In genomic region chr19:13885826-13886365, GRCh38 we compare ENCODE assay signal across 18 cellular contexts. TPM values are rescaled to one million over a fixed set of nuclear protein-coding genes. Genes with fewer than 3 reads are reported as not detected.
DNase-seq lines count a peak whose midpoint lies in the region; ATAC-seq and TF ChIP-seq lines count a peak whose summit lies in the region.
"Had no signal": no experiment of that assay in that cellular context is flagged by ENCODE, and none has a peak within 500 bp of the region (broad histone marks: within the 10 kb centered on the region; RNA-seq: fewer than 3 reads in every experiment).

No MANE protein-coding gene starts in this region.

- ATAC-seq in SK-N-SH treated with all-trans-retinoic acid at 6 μM for 48 hours (no peak), natural killer cell (peak in 2 of 3 donors; percentile 4 to 12), GM23338 (no peak)
- no peak for ATAC-seq in central memory CD8-positive, alpha-beta T cell (replicated peaks; ENCODE audit: extremely low read depth, poor library complexity, severe bottlenecking)
- ATAC-seq: Panc1 had no signal

- peak overlapping the region; percentile 70 for H3K4me3 Mint-ChIP-seq in central memory CD8-positive, alpha-beta T cell
- H3K4me3 Mint-ChIP-seq in natural killer cell: peak overlapping the region; percentile 78
- no peak overlapping the region for H3K4me3 Mint-ChIP-seq in HFFc6
- H3K4me3 Mint-ChIP-seq in GM23338: no peak overlapping the region
- H3K4me3 Mint-ChIP-seq in glutamatergic neuron (ENCODE audit: unreplicated experiment): no peak overlapping the region

- TF ChIP-seq EP300 in SK-N-SH (IDR thresholded peaks at IDR 0.05; ENCODE audit: borderline replicate concordance in 1 of 2, low read depth in 1 of 2, low read length in 1 of 2): no peak
- no peak for TF ChIP-seq EP300 in suprapubic skin (IDR thresholded peaks at IDR 0.05)

- H3K27ac Mint-ChIP-seq in central memory CD8-positive, alpha-beta T cell (ENCODE audit: low read depth): peak overlapping the region; percentile 91
- H3K27ac Mint-ChIP-seq in natural killer cell (peak overlapping the region; percentile 91 to 93), HFFc6 (no peak overlapping the region), GM23338 (no peak overlapping the region), glutamatergic neuron (ENCODE audit: unreplicated experiment) (no peak overlapping the region)
- H3K27ac Mint-ChIP-seq: IgD-negative memory B cell had no signal

- POLR2A ChIA-PET in SK-N-SH (lab: Yijun Ruan, JAX): no interaction called here

- 93% methylated on average over 20 of the region's 20 CpGs for WGBS in SK-N-SH (ENCODE audit: low lambda C conversion rate)
- WGBS in suprapubic skin: 82% methylated on average over 16 of the region's 20 CpGs

- H3K27me3 ChIP-seq in SK-N-SH (ENCODE audit: insufficient read depth) (no peaks in the 10 kb centered on the region), suprapubic skin (no peaks in the 10 kb centered on the region), GM23338 (ENCODE audit: insufficient read depth) (no peaks in the 10 kb centered on the region)

- H3K27ac ChIP-seq in SK-N-SH (ENCODE audit: low read depth in 2 of 2, low read length in 1 of 2) (no peak overlapping the region), suprapubic skin (peak overlapping the region; percentile 83), GM23338 (ENCODE audit: low read depth) (no peak overlapping the region)
- H3K27ac ChIP-seq: 22Rv1 had no signal

- no peaks in the 10 kb centered on the region for H3K27me3 Mint-ChIP-seq in central memory CD8-positive, alpha-beta T cell
- H3K27me3 Mint-ChIP-seq in natural killer cell (ENCODE audit: low read depth in 2 of 2) (no peaks in the 10 kb centered on the region), HFFc6 (ENCODE audit: insufficient read depth) (peaks cover 4% of the 10 kb centered on the region), GM23338 (ENCODE audit: insufficient read depth, low read depth, poor library complexity) (peaks cover 2% of the 10 kb centered on the region), glutamatergic neuron (ENCODE audit: unreplicated experiment) (no peaks in the 10 kb centered on the region)

- H3K36me3 Mint-ChIP-seq in central memory CD8-positive, alpha-beta T cell (ENCODE audit: insufficient read depth): peaks cover 2% of the 10 kb centered on the region
- H3K36me3 Mint-ChIP-seq in natural killer cell (no peaks in the 10 kb centered on the region), HFFc6 (ENCODE audit: low read depth) (no peaks in the 10 kb centered on the region), GM23338 (ENCODE audit: low read depth) (no peaks in the 10 kb centered on the region), glutamatergic neuron (ENCODE audit: unreplicated experiment) (no peaks in the 10 kb centered on the region)
- H3K36me3 Mint-ChIP-seq: IgD-negative memory B cell had no signal

- H4K20me1 ChIP-seq in SK-N-SH (ENCODE audit: insufficient read depth) (no peaks in the 10 kb centered on the region), GM23338 (replicated peaks; ENCODE audit: insufficient read depth) (no peaks in the 10 kb centered on the region)

- intact Hi-C loops in natural killer cell (cut with micrococcal nuclease): loop anchor here (10.0 kb wide), 2 partner anchors 69 to 589 kb away; partner anchors contain the start of genes DCAF15 and PTGER1

- no peak for TF ChIP-seq RAD21 in SK-N-SH (IDR thresholded peaks at IDR 0.05; ENCODE audit: low read length)

- H3K36me3 ChIP-seq in SK-N-SH (replicated peaks in 1 of 2; ENCODE audit: control insufficient read depth in 1 of 2, insufficient read depth in 2 of 2, low read length in 1 of 2): no peaks in the 10 kb centered on the region
- no peaks in the 10 kb centered on the region for H3K36me3 ChIP-seq in suprapubic skin
- no peaks in the 10 kb centered on the region for H3K36me3 ChIP-seq in GM23338 (ENCODE audit: insufficient read depth)

- H3K4me1 Mint-ChIP-seq in central memory CD8-positive, alpha-beta T cell: peaks cover 52% of the 10 kb centered on the region
- H3K4me1 Mint-ChIP-seq in natural killer cell: peaks cover 38 to 61% of the 10 kb centered on the region in 2 donors
- peaks cover 19% of the 10 kb centered on the region for H3K4me1 Mint-ChIP-seq in HFFc6 (ENCODE audit: low read depth)
- peaks cover 19% of the 10 kb centered on the region for H3K4me1 Mint-ChIP-seq in GM23338
- H3K4me1 Mint-ChIP-seq in glutamatergic neuron (ENCODE audit: low read depth, unreplicated experiment): peaks cover under 1% of the 10 kb centered on the region

- no peak overlapping the region for H3K4me2 ChIP-seq in SK-N-SH
- H3K4me2 ChIP-seq in GM23338: no peak overlapping the region

- H3K79me2 ChIP-seq in SK-N-SH (ENCODE audit: insufficient read depth) (no peaks in the 10 kb centered on the region), GM23338 (replicated peaks; ENCODE audit: insufficient read depth) (no peaks in the 10 kb centered on the region)

- peaks cover under 1 to 16% of the 10 kb centered on the region in 2 experiments; a peak in 2 of 4 replicates for H3K4me1 ChIP-seq in SK-N-SH (ENCODE audit: control insufficient read depth in 1 of 2, insufficient read depth in 2 of 2, low read depth in 1 of 2, low read length in 1 of 2)
- H3K4me1 ChIP-seq in suprapubic skin: peaks cover 78% of the 10 kb centered on the region
- H3K4me1 ChIP-seq in GM23338 (ENCODE audit: insufficient read depth): peaks cover 12% of the 10 kb centered on the region

- no peak overlapping the region for H3K4me3 ChIP-seq in SK-N-SH (ENCODE audit: low read depth in 2 of 2, low read length in 1 of 2)
- peak overlapping the region; percentile 16 for H3K4me3 ChIP-seq in suprapubic skin
- no peak overlapping the region for H3K4me3 ChIP-seq in GM23338

- H3F3A ChIP-seq in SK-N-SH (replicated peaks; ENCODE audit: insufficient read depth): no peaks in the 10 kb centered on the region
- H3F3A ChIP-seq in GM23338 (replicated peaks; ENCODE audit: low read depth): peaks cover 4% of the 10 kb centered on the region

- no peak overlapping the region for H3K9ac ChIP-seq in SK-N-SH

- no peaks in the 10 kb centered on the region for H3K9me3 Mint-ChIP-seq in central memory CD8-positive, alpha-beta T cell
- H3K9me3 Mint-ChIP-seq in natural killer cell: no peaks in the 10 kb centered on the region
- no peaks in the 10 kb centered on the region for H3K9me3 Mint-ChIP-seq in HFFc6
- H3K9me3 Mint-ChIP-seq in GM23338: no peaks in the 10 kb centered on the region
- H3K9me3 Mint-ChIP-seq in glutamatergic neuron (ENCODE audit: unreplicated experiment): no peaks in the 10 kb centered on the region
- H3K9me3 Mint-ChIP-seq: IgD-negative memory B cell had no signal

- no peak for TF ChIP-seq POLR2A in suprapubic skin (IDR thresholded peaks at IDR 0.05)

- DNase-seq in SK-N-SH (peak; percentile 12), natural killer cell (peak; percentile 43), suprapubic skin (ENCODE audit: low spot score in 2 of 2) (no peak), HFFc6 (no peak), GM23338 (ENCODE audit: low spot score) (no peak), glutamatergic neuron (no peak)
- DNase-seq in central memory CD8-positive, alpha-beta T cell (ENCODE audit: low spot score in 2 of 2): no peak
- DNase-seq: MV-4-11, NCI-H1417 treated with DMSO at 0.1 percent for 48 hours, NCI-H2081, NCI-H510A treated with DMSO at 0.1 percent for 48 hours, Right ventricle myocardium superior had no signal

- no peak overlapping the region for H2AFZ ChIP-seq in SK-N-SH (ENCODE audit: low read depth)
- no peak overlapping the region for H2AFZ ChIP-seq in GM23338

- H3K9me3 ChIP-seq in SK-N-SH (no peaks in the 10 kb centered on the region), suprapubic skin (no peaks in the 10 kb centered on the region)

- H3K9me2 ChIP-seq in SK-N-SH (no peaks in the 10 kb centered on the region), GM23338 (ENCODE audit: insufficient read depth) (no peaks in the 10 kb centered on the region)

- CTCF ChIA-PET in SK-N-SH (lab: Yijun Ruan, JAX): interaction anchor here (0.6 to 2.4 kb wide), 7 partner anchors 67 to 189 kb away, joined by 3 to 9 read pairs (median 3); partner anchors contain the start of gene DCAF15

- no peak for TF ChIP-seq CTCF in SK-N-SH (IDR thresholded peaks at IDR 0.05)
- TF ChIP-seq CTCF in natural killer cell (IDR thresholded peaks at IDR 0.05): no peak
- no peak for TF ChIP-seq CTCF in suprapubic skin (IDR thresholded peaks at IDR 0.05)
- no peak for TF ChIP-seq CTCF in HFFc6 (IDR thresholded peaks at IDR 0.05)
- TF ChIP-seq CTCF in GM23338 (conservative IDR thresholded peaks at IDR 0.05; ENCODE audit: low read depth in 2 of 2): no peak
- TF ChIP-seq CTCF in glutamatergic neuron (IDR thresholded peaks at IDR 0.05; ENCODE audit: partially characterized antibody, unreplicated experiment): no peak

RNA-seq across cellular contexts. Expression of gene NANOS3, which starts 9.0 kb away (rescaled TPM):
- polyA plus RNA-seq in SK-N-SH (2012; rRNA removed) (0.53 and 0.57 TPM in 2 replicates), GM23338 (2016; fragmentation: Nextera tagmentation; extraction: Ambion mirVana) (not detected in 2 replicates)
- polyA plus RNA-seq in SK-N-SH (2012; cell fraction: cytosol; rRNA removed): 0.63 and 0.71 TPM in 2 replicates
- 1.7 and 4.4 TPM in 2 replicates for polyA plus RNA-seq in SK-N-SH (2012; cell fraction: nucleus; rRNA removed)
- total RNA-seq in natural killer cell (1 to 10 TPM; 2.6 to 6.3 (median 3.0) TPM), suprapubic skin (not detected), glutamatergic neuron (ENCODE audit: unreplicated experiment) (not detected)
- 1 to 10 TPM in 5 of 6 experiments, under 1 TPM in 1; 0.91 to 1.7 (median 1.4) TPM for total RNA-seq in HFFc6 (2021; fragmentation: NEBNext Ultra II Directional; extraction: Animal tissue kit (Norgen Biotek cat#: 25700))
- not detected in 2 replicates for total RNA-seq in GM23338 (2014; rRNA removed; shearing (Covaris generic))
- total RNA-seq: HT1080, LHCN-M2 had no signal
- polyA plus RNA-seq: IgD-negative memory B cell had no signal

RNA-seq across cellular contexts. Expression of gene BRME1, which starts 20.0 kb away (rescaled TPM):
- 1.5 and 1.8 TPM in 2 replicates for polyA plus RNA-seq in SK-N-SH (2012; rRNA removed)
- 0.51 and 0.89 TPM in 2 replicates for polyA plus RNA-seq in SK-N-SH (2012; cell fraction: cytosol; rRNA removed)
- 5.1 and 5.3 TPM in 2 replicates for polyA plus RNA-seq in SK-N-SH (2012; cell fraction: nucleus; rRNA removed)
- total RNA-seq in natural killer cell: 1 to 10 TPM; 3.8 to 7.7 (median 4.0) TPM
- 10 to 100 TPM in 2 of 4 donors, 1 to 10 TPM in 2; 7.6 to 23.0 (median 9.9) TPM for total RNA-seq in suprapubic skin
- total RNA-seq in HFFc6 (2021; fragmentation: NEBNext Ultra II Directional; extraction: Animal tissue kit (Norgen Biotek cat#: 25700)): under 1 TPM; 0.37 to 0.67 (median 0.55) TPM
- total RNA-seq in GM23338 (2014; rRNA removed; shearing (Covaris generic)): 3.7 and 4.0 TPM in 2 replicates
- 3.9 and 4.7 TPM in 2 replicates for polyA plus RNA-seq in GM23338 (2016; fragmentation: Nextera tagmentation; extraction: Ambion mirVana)
- 4.6 TPM for total RNA-seq in glutamatergic neuron (ENCODE audit: unreplicated experiment)
- polyA plus RNA-seq: IgD-negative memory B cell had no signal

RNA-seq across cellular contexts. Expression of gene CC2D1A, which starts 20.1 kb away (rescaled TPM):
- polyA plus RNA-seq in SK-N-SH (2012; rRNA removed) (18.7 and 24.2 TPM in 2 replicates), GM23338 (2016; fragmentation: Nextera tagmentation; extraction: Ambion mirVana) (21.7 and 23.1 TPM in 2 replicates)
- polyA plus RNA-seq in SK-N-SH (2012; cell fraction: cytosol; rRNA removed): 8.1 and 13.2 TPM in 2 replicates
- polyA plus RNA-seq in SK-N-SH (2012; cell fraction: nucleus; rRNA removed): 97.6 and 109 TPM in 2 replicates
- total RNA-seq in natural killer cell (10 to 100 TPM; 42.8 to 49.3 (median 48.4) TPM), suprapubic skin (10 to 100 TPM; 48.0 to 94.9 (median 66.7) TPM), glutamatergic neuron (ENCODE audit: unreplicated experiment) (56.3 TPM)
- total RNA-seq in HFFc6 (2021; fragmentation: NEBNext Ultra II Directional; extraction: Animal tissue kit (Norgen Biotek cat#: 25700)): 10 to 100 TPM; 22.9 to 28.3 (median 25.5) TPM
- total RNA-seq in GM23338 (2014; rRNA removed; shearing (Covaris generic)): 27.3 and 39.7 TPM in 2 replicates

RNA-seq across cellular contexts. Expression of gene PODNL1, which starts 52.3 kb away (rescaled TPM):
- polyA plus RNA-seq in SK-N-SH (2012; rRNA removed) (4.2 and 7.5 TPM in 2 replicates), GM23338 (2016; fragmentation: Nextera tagmentation; extraction: Ambion mirVana) (1.3 TPM in 1 of 2 replicates, not detected in the other)
- polyA plus RNA-seq in SK-N-SH (2012; cell fraction: cytosol; rRNA removed): 5.1 and 7.2 TPM in 2 replicates
- polyA plus RNA-seq in SK-N-SH (2012; cell fraction: nucleus; rRNA removed): 11.8 and 14.5 TPM in 2 replicates
- total RNA-seq in natural killer cell (under 1 TPM in 1 of 3 donors, not detected in 2; 0.61 TPM), suprapubic skin (10 to 100 TPM in 1 of 4 donors, 1 to 10 TPM in 3; 2.3 to 10.6 (median 5.7) TPM), glutamatergic neuron (ENCODE audit: unreplicated experiment) (8.9 TPM)
- 10 to 100 TPM; 10.1 to 13.7 (median 12.2) TPM for total RNA-seq in HFFc6 (2021; fragmentation: NEBNext Ultra II Directional; extraction: Animal tissue kit (Norgen Biotek cat#: 25700))
- total RNA-seq in GM23338 (2014; rRNA removed; shearing (Covaris generic)): 0.24 TPM in 1 of 2 replicates, not detected in the other
- polyA plus RNA-seq: IgD-negative memory B cell had no signal

Comparison
In these comparisons a context has a peak if more than half of its experiments do, and no peak if none do; other contexts are left out.
1. DNase-seq: peak in SK-N-SH (single experiment) and natural killer cell (single experiment); none in central memory CD8-positive, alpha-beta T cell (0 of 2), suprapubic skin (0 of 2), HFFc6 (single experiment), GM23338 (single experiment) and glutamatergic neuron (single experiment).
2. ATAC-seq: peak in natural killer cell (2 of 3); none in SK-N-SH treated with all-trans-retinoic acid at 6 μM for 48 hours (single experiment), central memory CD8-positive, alpha-beta T cell (single experiment) and GM23338 (single experiment).
3. H3K27ac Mint-ChIP-seq: peak in central memory CD8-positive, alpha-beta T cell (single experiment) and natural killer cell (2 of 2); none in HFFc6 (single experiment), GM23338 (single experiment) and glutamatergic neuron (single experiment).
4. H3K4me3 Mint-ChIP-seq: peak in central memory CD8-positive, alpha-beta T cell (single experiment) and natural killer cell (single experiment); none in HFFc6 (single experiment), GM23338 (single experiment) and glutamatergic neuron (single experiment).